35 cellular contexts compared by ENCODE assay signal in genomic region chr17:57228921-57229320, GRCh38. TPM values are rescaled to one million over a fixed set of nuclear protein-coding genes. Genes with fewer than 3 reads are reported as not detected.
A peak's percentile ranks its signal among the peaks of the same experiment; 100 is the strongest.
DNase-seq lines count a peak whose midpoint lies in the region; ATAC-seq and TF ChIP-seq lines count a peak whose summit lies in the region.
"Had no signal": no experiment of that assay in that cellular context is flagged by ENCODE, and none has a peak within 500 bp of the region (broad histone marks: within the 10 kb centered on the region; RNA-seq: fewer than 3 reads in every experiment).

No MANE protein-coding gene starts in this region.

- no peaks in the 10 kb centered on the region for H3K4me1 Mint-ChIP-seq in activated CD4-positive, alpha-beta T cell treated with anti-CD3 and anti-CD28 coated beads, Interleukin-2, amount 10 ng/mL, durations not matched to agents 24 days and 14 days
- H3K4me1 Mint-ChIP-seq in activated CD4-positive, alpha-beta T cell treated with anti-CD3 and anti-CD28 coated beads for 36 hours = no peaks in the 10 kb centered on the region
- H3K4me1 Mint-ChIP-seq: B cell; CD14-positive monocyte; CD4-positive, alpha-beta memory T cell; CD4-positive, CD25-positive, alpha-beta regulatory T cell; CD8-positive, alpha-beta memory T cell had no signal

- H3K27ac Mint-ChIP-seq in activated CD4-positive, alpha-beta T cell treated with anti-CD3 and anti-CD28 coated beads, Interleukin-2, amount 10 ng/mL, durations not matched to agents 24 days and 14 days = no peak overlapping the region
- no peak overlapping the region for H3K27ac Mint-ChIP-seq in activated CD4-positive, alpha-beta T cell treated with anti-CD3 and anti-CD28 coated beads for 36 hours
- H3K27ac Mint-ChIP-seq: B cell; CD14-positive monocyte; CD4-positive, alpha-beta T cell; CD4-positive, CD25-positive, alpha-beta regulatory T cell; CD8-positive, alpha-beta T cell had no signal

- no peaks in the 10 kb centered on the region for H3K36me3 Mint-ChIP-seq in activated CD4-positive, alpha-beta T cell treated with anti-CD3 and anti-CD28 coated beads, Interleukin-2, amount 10 ng/mL, durations not matched to agents 24 days and 14 days (ENCODE audit: low read depth)
- H3K36me3 Mint-ChIP-seq in activated CD4-positive, alpha-beta T cell treated with anti-CD3 and anti-CD28 coated beads for 36 hours (ENCODE audit: low read depth) = no peaks in the 10 kb centered on the region
- H3K36me3 Mint-ChIP-seq: CD14-positive monocyte; CD4-positive, alpha-beta memory T cell; CD4-positive, CD25-positive, alpha-beta regulatory T cell; CD8-positive, alpha-beta T cell had no signal

- no peak overlapping the region for H3K4me3 ChIP-seq in SJCRH30
- no peak overlapping the region for H3K4me3 ChIP-seq in esophagus muscularis mucosa
- no peak overlapping the region for H3K4me3 ChIP-seq in H7 (ENCODE audit: insufficient read depth, low read depth, low read length)
- H3K4me3 ChIP-seq: A549; BLaER1; BLaER1 treated with 17β-estradiol and CSF1 and Interleukin-3, amounts not matched to agents 10 nM and 100 nM had no signal

- H3K9me3 Mint-ChIP-seq in activated CD4-positive, alpha-beta T cell treated with anti-CD3 and anti-CD28 coated beads, Interleukin-2, amount 10 ng/mL, durations not matched to agents 24 days and 14 days = no peaks in the 10 kb centered on the region
- no peaks in the 10 kb centered on the region for H3K9me3 Mint-ChIP-seq in activated CD4-positive, alpha-beta T cell treated with anti-CD3 and anti-CD28 coated beads for 36 hours (ENCODE audit: low read depth)
- H3K9me3 Mint-ChIP-seq: CD4-positive, alpha-beta T cell; CD8-positive, alpha-beta T cell had no signal

- POLR2A ChIA-PET in activated CD4-positive, alpha-beta T cell treated with anti-CD3 and anti-CD28 coated beads for 36 hours (lab: Charles Lee) = no interaction called here

- WGBS in esophagus muscularis mucosa = 55% methylated on average over 4 of the region's 4 CpGs

- H3K36me3 ChIP-seq in SJCRH30 (no peaks in the 10 kb centered on the region), esophagus muscularis mucosa (no peaks in the 10 kb centered on the region), H7 (replicated peaks; ENCODE audit: control insufficient read depth, insufficient read depth, low read length) (no peaks in the 10 kb centered on the region)
- H3K36me3 ChIP-seq: BE2C; BLaER1; BLaER1 treated with 17β-estradiol and CSF1 and Interleukin-3, amounts not matched to agents 10 nM and 100 nM had no signal

- H3K27me3 ChIP-seq in SJCRH30 = no peaks in the 10 kb centered on the region
- H3K27me3 ChIP-seq in esophagus muscularis mucosa = peaks cover 0 to 4% (median 0%) of the 10 kb centered on the region in 4 donors
- no peaks in the 10 kb centered on the region for H3K27me3 ChIP-seq in H7 (ENCODE audit: control insufficient read depth, insufficient read depth, low read length)
- H3K27me3 ChIP-seq: BE2C; BLaER1; BLaER1 treated with 17β-estradiol and CSF1 and Interleukin-3, amounts not matched to agents 10 nM and 100 nM had no signal

- peak; percentile 1 for DNase-seq in activated CD4-positive, alpha-beta T cell treated with anti-CD3 and anti-CD28 coated beads, Interleukin-2, amount 10 ng/mL, durations not matched to agents 24 days and 14 days
- no peak for DNase-seq in activated CD4-positive, alpha-beta T cell treated with anti-CD3 and anti-CD28 coated beads for 36 hours
- peak; percentile 57 to 82 for DNase-seq in SJCRH30
- DNase-seq in esophagus muscularis mucosa (ENCODE audit: extremely low spot score) = peak; percentile 24
- DNase-seq in putamen (ENCODE audit: low spot score) = peak; percentile 10
- DNase-seq in H7 = no peak
- DNase-seq: 8988T; ACHN; AML-193; BE2C; C1 segment of cervical spinal cord; Caco-2; Calu3; CD4-positive, alpha-beta memory T cell; CD4-positive, alpha-beta T cell; CD4-positive, CD25-positive, alpha-beta regulatory T cell; CD8-positive, alpha-beta memory T cell; CD8-positive, alpha-beta T cell; COR-L47; DMS 273 treated with DMSO at 0.1 percent for 48 hours; DMS153; DMS53; DMS79; DMS79 treated with DMSO at 0.1 percent for 48 hours; DND-41; EL had no signal

- H3K27me3 Mint-ChIP-seq in activated CD4-positive, alpha-beta T cell treated with anti-CD3 and anti-CD28 coated beads, Interleukin-2, amount 10 ng/mL, durations not matched to agents 24 days and 14 days = peaks cover 41% of the 10 kb centered on the region
- H3K27me3 Mint-ChIP-seq in activated CD4-positive, alpha-beta T cell treated with anti-CD3 and anti-CD28 coated beads for 36 hours = peaks cover 16% of the 10 kb centered on the region

- no peak for ATAC-seq in activated CD4-positive, alpha-beta T cell treated with anti-CD3 and anti-CD28 coated beads for 36 hours
- no peak for ATAC-seq in GM18519 (IDR thresholded peaks at IDR 0.05; ENCODE audit: low FRiP score, unreplicated experiment)
- ATAC-seq in GM21576 (IDR thresholded peaks at IDR 0.05; ENCODE audit: unreplicated experiment) = no peak
- ATAC-seq: A549; CD8-positive, alpha-beta T cell had no signal

- TF ChIP-seq EP300 in esophagus muscularis mucosa (IDR thresholded peaks at IDR 0.05) = no peak

- intact Hi-C loops in activated CD4-positive, alpha-beta T cell treated with anti-CD3 and anti-CD28 coated beads, Interleukin-2, amount 10 ng/mL, durations not matched to agents 24 days and 14 days (cut with micrococcal nuclease) = no loop called here
- intact Hi-C loops in activated CD4-positive, alpha-beta T cell treated with anti-CD3 and anti-CD28 coated beads for 36 hours (cut with DNase I, micrococcal nuclease) = loop anchor here in 1 of 2 experiments (5.0 kb wide), 1 partner anchor 92 kb away; no protein-coding TSS in a partner anchor
- intact Hi-C loops in esophagus muscularis mucosa (cut with DNase I) = no loop called here

- no peak for TF ChIP-seq CTCF in esophagus muscularis mucosa (IDR thresholded peaks at IDR 0.05)

- H3K4me1 ChIP-seq in SJCRH30 (peaks cover 15% of the 10 kb centered on the region), esophagus muscularis mucosa (no peaks in the 10 kb centered on the region)
- H3K4me1 ChIP-seq: A549, BE2C, Caco-2 had no signal

- H3K4me3 Mint-ChIP-seq in activated CD4-positive, alpha-beta T cell treated with anti-CD3 and anti-CD28 coated beads, Interleukin-2, amount 10 ng/mL, durations not matched to agents 24 days and 14 days = no peak overlapping the region
- no peak overlapping the region for H3K4me3 Mint-ChIP-seq in activated CD4-positive, alpha-beta T cell treated with anti-CD3 and anti-CD28 coated beads for 36 hours
- H3K4me3 Mint-ChIP-seq: B cell; CD14-positive monocyte; CD4-positive, alpha-beta memory T cell; CD4-positive, alpha-beta T cell; CD4-positive, CD25-positive, alpha-beta regulatory T cell; CD8-positive, alpha-beta memory T cell; CD8-positive, alpha-beta T cell had no signal

- CTCF ChIA-PET in activated CD4-positive, alpha-beta T cell treated with anti-CD3 and anti-CD28 coated beads for 36 hours (lab: Charles Lee) = interaction anchor here (0.9 to 2.6 kb wide), 2 partner anchors 13 to 15 kb away, joined by 3 to 12 read pairs; no protein-coding TSS in a partner anchor

- H3K9me3 ChIP-seq in SJCRH30 (replicated peaks) (no peaks in the 10 kb centered on the region), esophagus muscularis mucosa (peaks cover 0 to 3% (median 0%) of the 10 kb centered on the region in 4 donors)
- H3K9me3 ChIP-seq: A549, BE2C, Caco-2 had no signal

- no peak for TF ChIP-seq POLR2A in esophagus muscularis mucosa (IDR thresholded peaks at IDR 0.05; ENCODE audit: low read depth)

- H3K27ac ChIP-seq in SJCRH30 (0 out of 2 replicates have a peak overlapping the region, but pooled peaks have one; percentile 12), esophagus muscularis mucosa (replicated peaks in 1 of 4) (no peak overlapping the region)
- H3K27ac ChIP-seq: 22Rv1; A549; BLaER1; BLaER1 treated with 17β-estradiol and CSF1 and Interleukin-3, amounts not matched to agents 10 nM and 100 nM; C4-2B had no signal

RNA-seq across cellular contexts. Expression of gene MSI2, which starts 27.4 kb away (rescaled TPM):
- 171 and 172 TPM in 2 replicates for total RNA-seq in activated CD4-positive, alpha-beta T cell treated with anti-CD3 and anti-CD28 coated beads, Interleukin-2, amount 10 ng/mL, durations not matched to agents 24 days and 14 days
- 10 to 100 TPM; 55.3 to 57.2 TPM for total RNA-seq in activated CD4-positive, alpha-beta T cell treated with anti-CD3 and anti-CD28 coated beads for 36 hours
- 73.7 and 76.6 TPM in 2 replicates for total RNA-seq in SJCRH30 (2014; rRNA removed; shearing (Covaris generic))
- 10 to 100 TPM; 28.8 to 39.0 (median 29.6) TPM for total RNA-seq in esophagus muscularis mucosa
- total RNA-seq in H7 (2014; rRNA removed; shearing (Covaris generic)) = 31.0 and 38.6 TPM in 2 replicates

Comparison
In these comparisons a context has a peak if more than half of its experiments do, and no peak if none do; other contexts are left out.
1. DNase-seq: peak in activated CD4-positive, alpha-beta T cell treated with anti-CD3 and anti-CD28 coated beads, Interleukin-2, amount 10 ng/mL, durations not matched to agents 24 days and 14 days (single experiment), SJCRH30 (2 of 2), esophagus muscularis mucosa (single experiment) and putamen (single experiment); none in activated CD4-positive, alpha-beta T cell treated with anti-CD3 and anti-CD28 coated beads for 36 hours (single experiment) and H7 (single experiment).